ENCODE assay signal across 9 cellular contexts in genomic region chr7:2404714-2405119, GRCh38. TPM values are rescaled to one million over a fixed set of nuclear protein-coding genes. Genes with fewer than 3 reads are reported as not detected.
DNase-seq lines count a peak whose midpoint lies in the region; ATAC-seq and TF ChIP-seq lines count a peak whose summit lies in the region.
"Had no signal": no experiment of that assay in that cellular context is flagged by ENCODE, and none has a peak within 500 bp of the region (broad histone marks: within the 10 kb centered on the region; RNA-seq: fewer than 3 reads in every experiment).

No MANE protein-coding gene starts in this region.

- no peak overlapping the region for H3K9ac ChIP-seq in fibroblast of lung (ENCODE audit: insufficient read depth, low read length)

- H3K4me2 ChIP-seq in fibroblast of lung (ENCODE audit: extremely low read depth, insufficient read depth, low read length), result peak overlapping the region; percentile 89

- no peak for ATAC-seq in RWPE2 (ENCODE audit: low read depth)
- no peak for ATAC-seq in GM19452 (IDR thresholded peaks at IDR 0.05; ENCODE audit: unreplicated experiment)

- H3K4me1 ChIP-seq in RWPE2 (ENCODE audit: insufficient read depth, poor library complexity, severe bottlenecking) (peaks cover 19% of the 10 kb centered on the region), fibroblast of lung (ENCODE audit: control insufficient read depth, extremely low read depth, insufficient read depth, low read length) (peaks cover 12% of the 10 kb centered on the region)

- H4K20me1 ChIP-seq in fibroblast of lung (ENCODE audit: control insufficient read depth, extremely low read depth, insufficient read depth, low read length), result no peaks in the 10 kb centered on the region

- no peak overlapping the region for H2AFZ ChIP-seq in fibroblast of lung (ENCODE audit: low read length)

- H3K9me3 ChIP-seq in RWPE2 (ENCODE audit: severe bottlenecking) (no peaks in the 10 kb centered on the region), fibroblast of lung (ENCODE audit: control insufficient read depth, insufficient read depth, low read depth, low read length) (no peaks in the 10 kb centered on the region)

- H3K27me3 ChIP-seq in RWPE2 (ENCODE audit: insufficient read depth, poor library complexity, severe bottlenecking) (no peaks in the 10 kb centered on the region), fibroblast of lung (ENCODE audit: control insufficient read depth, insufficient read depth, low read length) (no peaks in the 10 kb centered on the region)

- H3K27ac ChIP-seq in RWPE2 (ENCODE audit: poor library complexity, severe bottlenecking), result no peak overlapping the region
- H3K27ac ChIP-seq in fibroblast of lung (ENCODE audit: insufficient read depth, low read length), result no peak overlapping the region

- DNase-seq in RWPE2 (ENCODE audit: low spot score), result no peak
- DNase-seq in fibroblast of lung (ENCODE audit: low read depth in 2 of 2), result no peak
- no peak for DNase-seq in retinal pigment epithelial cell (ENCODE audit: low read depth)
- no peak for DNase-seq in DMS53 treated with DMSO at 0.1 percent for 48 hours (lab: John Stamatoyannopoulos, UW; ENCODE audit: unreplicated experiment)
- no peak for DNase-seq in activated CD4-positive, CD25-positive, alpha-beta regulatory T cell treated with anti-CD3 and anti-CD28 coated beads, Interleukin-2, amount 50 U/mL, for 72 hours
- no peak for DNase-seq in NCI-H524 treated with DMSO at 0.1 percent for 48 hours (lab: John Stamatoyannopoulos, UW)
- DNase-seq: SHP77 treated with DMSO at 0.1 percent for 48 hours had no signal

- peaks cover 2% of the 10 kb centered on the region for H3K79me2 ChIP-seq in fibroblast of lung (ENCODE audit: control insufficient read depth, insufficient read depth, low read length)

- H3K36me3 ChIP-seq in RWPE2 (ENCODE audit: low read depth) (no peaks in the 10 kb centered on the region), fibroblast of lung (ENCODE audit: control insufficient read depth, insufficient read depth, low read length) (no peaks in the 10 kb centered on the region)

- peak overlapping the region; percentile 87 for H3K4me3 ChIP-seq in GM12875 (ENCODE audit: low read depth, low read length)
- H3K4me3 ChIP-seq in RWPE2 (ENCODE audit: severe bottlenecking), result peak overlapping the region; percentile 92
- peak overlapping the region; percentile 47 to 87 (median 79) for H3K4me3 ChIP-seq in fibroblast of lung (replicated peaks in 1 of 4; ENCODE audit: control extremely low read depth in 1 of 4, insufficient read depth in 1 of 4, low read depth in 3 of 4, low read length in 4 of 4)
- H3K4me3 ChIP-seq in retinal pigment epithelial cell (ENCODE audit: low read length), result peak overlapping the region; percentile 78

- TF ChIP-seq CTCF in GM12875 (IDR thresholded peaks at IDR 0.05; ENCODE audit: borderline replicate concordance, insufficient read depth, low read depth, low read length), result no peak
- TF ChIP-seq CTCF in RWPE2 (IDR thresholded peaks at IDR 0.05; ENCODE audit: poor library complexity, severe bottlenecking), result no peak
- no peak for TF ChIP-seq CTCF in fibroblast of lung (conservative IDR thresholded peaks at IDR 0.05 in 1 of 2, IDR thresholded peaks at IDR 0.05 in 1 of 2; ENCODE audit: low read depth in 1 of 2, low read length in 2 of 2)
- no peak for TF ChIP-seq CTCF in retinal pigment epithelial cell (conservative IDR thresholded peaks at IDR 0.05; ENCODE audit: low read depth, low read length)

RNA-seq across cellular contexts. Expression of gene CHST12, which starts 1.3 kb away (rescaled TPM):
- total RNA-seq in fibroblast of lung, result 1.5 and 3.5 TPM in 2 replicates
- polyA plus RNA-seq in fibroblast of lung, result 9.5 and 10.2 TPM in 2 replicates
- 13.2 and 17.3 TPM in 2 replicates for polyA plus RNA-seq in fibroblast of lung (2012)
- 6.7 and 10.2 TPM in 2 replicates for polyA minus RNA-seq in fibroblast of lung (ENCODE audit: low replicate concordance)

RNA-seq across cellular contexts. Expression of gene EIF3B, which starts 50.1 kb away (rescaled TPM):
- 133 and 139 TPM in 2 replicates for total RNA-seq in fibroblast of lung
- 92.8 and 125 TPM in 2 replicates for polyA plus RNA-seq in fibroblast of lung
- polyA plus RNA-seq in fibroblast of lung (2012), result 146 and 193 TPM in 2 replicates
- 108 and 127 TPM in 2 replicates for polyA minus RNA-seq in fibroblast of lung (ENCODE audit: low replicate concordance)
